Comparison of ENCODE assay signal across 10 cellular contexts in genomic region chr9:134419684-134420076, GRCh38.
DNase-seq lines count a peak whose midpoint lies in the region; ATAC-seq and TF ChIP-seq lines count a peak whose summit lies in the region.
"Had no signal": no experiment of that assay in that cellular context is flagged by ENCODE, and none has a peak within 500 bp of the region (broad histone marks: within the 10 kb centered on the region; RNA-seq: fewer than 3 reads in every experiment).

No MANE protein-coding gene starts in this region.

- H3K4me1 ChIP-seq in DOHH2 (ENCODE audit: control insufficient read depth, low read length) = no peaks in the 10 kb centered on the region

- H3K27ac ChIP-seq in DOHH2 (ENCODE audit: low read depth, low read length) = no peak overlapping the region

- H3K4me3 ChIP-seq in DOHH2 (ENCODE audit: low read length) (no peak overlapping the region), astrocyte of the cerebellum (ENCODE audit: low read depth, low read length) (no peak overlapping the region)

- TF ChIP-seq EP300 in Ishikawa (IDR thresholded peaks at IDR 0.05; ENCODE audit: borderline replicate concordance) = no peak

- H3F3A ChIP-seq in DOHH2 (ENCODE audit: control insufficient read depth, insufficient read depth) = no peaks in the 10 kb centered on the region

- H3K79me2 ChIP-seq in DOHH2 (ENCODE audit: control insufficient read depth, low read length) = no peaks in the 10 kb centered on the region

- no peaks in the 10 kb centered on the region for H3K9me3 ChIP-seq in DOHH2 (ENCODE audit: control insufficient read depth, insufficient read depth, low read length)

- DNase-seq in astrocyte of the cerebellum (ENCODE audit: low read depth) = no peak
- DNase-seq in mesothelial cell of epicardium (ENCODE audit: low spot score in 2 of 2, unreplicated experiment in 2 of 2) = no peak
- no peak for DNase-seq in activated CD4-positive, alpha-beta T cell treated with anti-CD3 and anti-CD28 coated beads for 48 hours
- DNase-seq in activated CD4-positive, CD25-positive, alpha-beta regulatory T cell (lab: John Stamatoyannopoulos, UW) = no peak

- H3K36me3 Mint-ChIP-seq in mesothelial cell of epicardium = peaks cover 5% of the 10 kb centered on the region
- H3K36me3 Mint-ChIP-seq: IgD-negative memory B cell had no signal

- no peaks in the 10 kb centered on the region for H3K9me2 ChIP-seq in DOHH2 (replicated peaks; ENCODE audit: control insufficient read depth, low read length)

- no peak overlapping the region for H3K4me3 Mint-ChIP-seq in mesothelial cell of epicardium
- H3K4me3 Mint-ChIP-seq: IgD-negative memory B cell had no signal

- in situ Hi-C loops in astrocyte of the cerebellum (cut with HindIII; ENCODE audit: low sequenced_read_pairs) = no loop called here

- H3K4me1 Mint-ChIP-seq in mesothelial cell of epicardium = peaks cover 9% of the 10 kb centered on the region

- H3K27ac Mint-ChIP-seq in mesothelial cell of epicardium = no peak overlapping the region
- H3K27ac Mint-ChIP-seq: activated T-helper 2 cell treated with anti-CD3 and anti-CD28 coated beads, Interferon-gamma antibody, Interleukin-2, Interleukin-4, amounts not matched to agents 10 μg/mL and 5 μg/mL and 100 μg/mL, durations not matched to agents 14 hours and 24 hours and 36 hours; IgD-negative memory B cell had no signal

- ATAC-seq in HG02678 (IDR thresholded peaks at IDR 0.05; ENCODE audit: unreplicated experiment) (no peak), HG03108 (IDR thresholded peaks at IDR 0.05; ENCODE audit: unreplicated experiment) (no peak)

- no peaks in the 10 kb centered on the region for H3K27me3 ChIP-seq in DOHH2 (ENCODE audit: control insufficient read depth, low read length)

- TF ChIP-seq CTCF in DOHH2 (IDR thresholded peaks at IDR 0.05; ENCODE audit: low read depth, low read length, poor library complexity, severe bottlenecking) = peak; percentile 54
- peak; percentile 35 for TF ChIP-seq CTCF in astrocyte of the cerebellum (IDR thresholded peaks at IDR 0.05; ENCODE audit: low read depth, low read length, missing control alignments)
- TF ChIP-seq CTCF in mesothelial cell of epicardium (IDR thresholded peaks at IDR 0.05; ENCODE audit: unreplicated experiment) = peak; percentile 42

- H3K36me3 ChIP-seq in DOHH2 (ENCODE audit: control insufficient read depth, low read length) = no peaks in the 10 kb centered on the region

- no peaks in the 10 kb centered on the region for H3K27me3 Mint-ChIP-seq in mesothelial cell of epicardium (ENCODE audit: low read depth)
- H3K27me3 Mint-ChIP-seq: IgD-negative memory B cell had no signal

- no peaks in the 10 kb centered on the region for H3K9me3 Mint-ChIP-seq in mesothelial cell of epicardium
- H3K9me3 Mint-ChIP-seq: activated T-helper 2 cell treated with anti-CD3 and anti-CD28 coated beads, Interferon-gamma antibody, Interleukin-2, Interleukin-4, amounts not matched to agents 10 μg/mL and 5 μg/mL and 100 μg/mL, durations not matched to agents 14 hours and 24 hours and 36 hours; IgD-negative memory B cell had no signal

- no peaks in the 10 kb centered on the region for H4K20me1 ChIP-seq in DOHH2 (ENCODE audit: control insufficient read depth, insufficient read depth, low read depth, low read length)

- H3K4me2 ChIP-seq in DOHH2 (ENCODE audit: low read length) = no peak overlapping the region

- TF ChIP-seq RAD21 in Ishikawa (IDR thresholded peaks at IDR 0.05; ENCODE audit: low read depth) = peak; percentile 43

TF ChIP-seq in Ishikawa, 13 proteins besides CTCF, POLR2A, EP300 and RAD21:
- TF ChIP-seq USF1 (IDR thresholded peaks at IDR 0.05) (no peak), ZBTB7A (IDR thresholded peaks at IDR 0.05; ENCODE audit: low read depth) (no peak), FOXM1 (IDR thresholded peaks at IDR 0.05; ENCODE audit: borderline replicate concordance, low read depth) (no peak), TEAD4 (IDR thresholded peaks at IDR 0.05) (no peak), EGR1 (IDR thresholded peaks at IDR 0.05) (no peak), TAF1 (IDR thresholded peaks at IDR 0.05; ENCODE audit: low read depth) (no peak), TCF12 (IDR thresholded peaks at IDR 0.05; ENCODE audit: low read depth) (no peak), REST (IDR thresholded peaks at IDR 0.05; ENCODE audit: low read depth) (no peak), CREB1 (IDR thresholded peaks at IDR 0.05; ENCODE audit: low read depth) (no peak), YY1 (IDR thresholded peaks at IDR 0.05; ENCODE audit: low read depth) (no peak), CEBPB (IDR thresholded peaks at IDR 0.05) (no peak), NFIC (IDR thresholded peaks at IDR 0.05) (no peak)
- TF ChIP-seq, protein P1, sequence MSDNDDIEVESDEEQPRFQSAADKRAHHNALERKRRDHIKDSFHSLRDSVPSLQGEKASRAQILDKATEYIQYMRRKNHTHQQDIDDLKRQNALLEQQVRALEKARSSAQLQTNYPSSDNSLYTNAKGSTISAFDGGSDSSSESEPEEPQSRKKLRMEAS (IDR thresholded peaks at IDR 0.05) = no peak
